In the genomic region with DNA sequence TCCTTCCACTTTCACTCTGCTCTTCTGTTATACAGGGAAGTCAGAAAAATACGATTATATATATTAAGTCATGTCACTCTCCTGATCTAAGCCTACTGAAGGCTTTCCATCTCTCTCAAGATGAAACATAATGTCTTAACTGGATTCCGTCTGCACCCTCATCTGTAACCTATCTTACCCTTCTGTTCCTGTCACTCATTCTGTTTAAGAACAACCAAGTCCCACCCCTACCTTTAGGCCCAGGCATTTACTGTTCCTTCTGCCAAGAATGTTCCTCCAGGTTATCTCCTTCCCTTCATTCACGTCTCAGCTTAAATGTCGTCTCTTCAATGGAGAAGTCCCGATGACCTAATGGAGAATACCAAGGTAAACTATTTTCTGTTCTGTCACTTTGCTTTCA, we compare ENCODE assay signal across 24 cellular contexts.
DNase-seq lines count a peak whose midpoint lies in the region; ATAC-seq, FAIRE-seq and TF ChIP-seq lines count a peak whose summit lies in the region.
"Had no signal": no experiment of that assay in that cellular context is flagged by ENCODE, and none has a peak within 500 bp of the region (broad histone marks: within the 10 kb centered on the region; RNA-seq: fewer than 3 reads in every experiment).

No MANE protein-coding gene starts in this region.

- DNase-seq in MCF 10A (ENCODE audit: unreplicated experiment) (no peak), breast epithelium (ENCODE audit: low spot score in 2 of 2) (no peak), K562 (ENCODE audit: extremely low read depth in 1 of 4, low spot score in 3 of 4) (no peak), Right ventricle myocardium superior (no peak)
- no peak for DNase-seq in stimulated activated CD4-positive, alpha-beta T cell treated with anti-CD3 and anti-CD28 coated beads, Interleukin-2, amount 100 ng/mL, for 24 hours
- DNase-seq: AML-193; CD4-positive, alpha-beta T cell; CD8-positive, alpha-beta T cell; COR-L47; DMS 273 treated with DMSO at 0.1 percent for 48 hours; DMS153; DMS53; DMS79; DND-41; EL; GDM1 had no signal

- H3K27me3 Mint-ChIP-seq in MCF 10A (ENCODE audit: insufficient read depth, unreplicated experiment) = no peaks in the 10 kb centered on the region
- H3K27me3 Mint-ChIP-seq: B cell; CD4-positive, alpha-beta T cell had no signal

- in situ Hi-C loops in K562 (cut with MboI) = no loop called here

- no peaks in the 10 kb centered on the region for H3K9me1 ChIP-seq in K562 (ENCODE audit: control insufficient read depth, insufficient read depth, low read length)

- no peak overlapping the region for H3K27ac ChIP-seq in breast epithelium
- no peak overlapping the region; the same call in 2 of the 3 replicates for H3K27ac ChIP-seq in K562 (ENCODE audit: extremely low read depth, low read depth, low read length)
- H3K27ac ChIP-seq: 22Rv1; A549; BLaER1 treated with 17β-estradiol and CSF1 and Interleukin-3, amounts not matched to agents 10 nM and 100 nM; C4-2B had no signal

- TF ChIP-seq POLR2A in breast epithelium (IDR thresholded peaks at IDR 0.05) = no peak
- no peak for TF ChIP-seq POLR2A in K562 (conservative IDR thresholded peaks at IDR 0.05)

- H3K9ac ChIP-seq in K562 (ENCODE audit: insufficient read depth in 1 of 2, low read depth in 2 of 2, low read length in 2 of 2) = no peak overlapping the region
- H3K9ac ChIP-seq: BLaER1 treated with 17β-estradiol and CSF1 and Interleukin-3, amounts not matched to agents 10 nM and 100 nM had no signal

- 5% methylated on average over 5 of the region's 5 CpGs for WGBS in K562 (ENCODE audit: insufficient coverage, low coverage, missing lambda C conversion rate)

- peak overlapping the region; percentile 5 for H3K4me3 Mint-ChIP-seq in MCF 10A (ENCODE audit: unreplicated experiment)
- H3K4me3 Mint-ChIP-seq: B cell; CD4-positive, alpha-beta T cell; CD8-positive, alpha-beta T cell had no signal

- H3K36me3 Mint-ChIP-seq in MCF 10A (ENCODE audit: insufficient read depth, unreplicated experiment) = no peaks in the 10 kb centered on the region
- H3K36me3 Mint-ChIP-seq: CD8-positive, alpha-beta T cell had no signal

- no peaks in the 10 kb centered on the region for H3K79me2 ChIP-seq in K562 (ENCODE audit: control insufficient read depth, insufficient read depth, low read length)

- H3K9me3 ChIP-seq in breast epithelium (no peaks in the 10 kb centered on the region), K562 (replicated peaks; ENCODE audit: control insufficient read depth, insufficient read depth, low read depth, low read length) (0 out of 2 replicates have a peak, but pooled peaks cover 1% of the 10 kb centered on the region)
- H3K9me3 ChIP-seq: A549 had no signal

- TF ChIP-seq RAD21 in K562 (CRISPR knock-in tag; conservative IDR thresholded peaks at IDR 0.05 in 1 of 2, IDR thresholded peaks at IDR 0.05 in 1 of 2) = no peak

- ATAC-seq in K562 = peak; percentile 63
- no peak for ATAC-seq in Right ventricle myocardium superior (ENCODE audit: poor library complexity)
- ATAC-seq: A549; CD8-positive, alpha-beta T cell; GM12878 had no signal

- TF ChIP-seq EP300 in K562 (IDR thresholded peaks at IDR 0.05; ENCODE audit: low read length) = no peak

- intact Hi-C loops in MCF 10A (cut with micrococcal nuclease) (no loop called here), breast epithelium (cut with DNase I; ENCODE audit: low total_unique reads) (no loop called here), K562 (cut with micrococcal nuclease) (no loop called here), Right ventricle myocardium superior (cut with DNase I) (no loop called here)

- POLR2A ChIA-PET in MCF 10A (lab: Yijun Ruan, JAX) (interaction anchor here (0.6 kb wide), 1 partner anchor 115 kb away, joined by 3 read pairs; no protein-coding TSS in a partner anchor), K562 (lab: Yijun Ruan, JAX) (no interaction called here)

- no peak overlapping the region for H3K27ac Mint-ChIP-seq in MCF 10A (ENCODE audit: low read depth, unreplicated experiment)
- H3K27ac Mint-ChIP-seq: B cell; CD4-positive, alpha-beta T cell; CD8-positive, alpha-beta T cell had no signal

- TF ChIP-seq CTCF in MCF 10A (IDR thresholded peaks at IDR 0.05; ENCODE audit: unreplicated experiment) (no peak), breast epithelium (IDR thresholded peaks at IDR 0.05) (no peak), K562 (IDR thresholded peaks at IDR 0.05 in 2 of 3, conservative IDR thresholded peaks at IDR 0.05 in 1 of 3; ENCODE audit: insufficient read depth in 2 of 3, low read depth in 1 of 3, low read length in 3 of 3) (no peak)

- H3K9me3 Mint-ChIP-seq in MCF 10A (ENCODE audit: unreplicated experiment) = no peaks in the 10 kb centered on the region
- H3K9me3 Mint-ChIP-seq: CD4-positive, alpha-beta T cell; CD8-positive, alpha-beta T cell had no signal

- H3K36me3 ChIP-seq in breast epithelium = no peaks in the 10 kb centered on the region
- H3K36me3 ChIP-seq in K562 (ENCODE audit: control insufficient read depth, insufficient read depth, low read length) = no peaks in the 10 kb centered on the region

- H2AFZ ChIP-seq in K562 (ENCODE audit: low read depth, low read length) = peak overlapping the region; percentile 7; the same call in 1 of the 2 replicates

- CTCF ChIA-PET in MCF 10A (lab: Yijun Ruan, JAX) = interaction anchor here (0.5 kb wide), 1 partner anchor 27 kb away, joined by 3 read pairs; no protein-coding TSS in a partner anchor
- CTCF ChIA-PET in K562 (lab: Yijun Ruan, JAX; ENCODE audit: low intra/inter-chr PET ratio) = no interaction called here

- H4K20me1 ChIP-seq in K562 (replicated peaks; ENCODE audit: control insufficient read depth, insufficient read depth, low read length) = no peaks in the 10 kb centered on the region
- H4K20me1 ChIP-seq: BLaER1 treated with 17β-estradiol and CSF1 and Interleukin-3, amounts not matched to agents 10 nM and 100 nM had no signal

- no peak overlapping the region for H3K4me2 ChIP-seq in K562 (ENCODE audit: insufficient read depth, low read length)
- H3K4me2 ChIP-seq: A549; BLaER1 treated with 17β-estradiol and CSF1 and Interleukin-3, amounts not matched to agents 10 nM and 100 nM had no signal

- BruUV-seq in MCF 10A (replicated peaks; lab: Mats Ljungman, UMichigan) = no TSS peak
- BruUV-seq in K562 (replicated peaks; lab: Mats Ljungman, UMichigan) = no TSS peak

- H3K4me1 ChIP-seq in breast epithelium (no peaks in the 10 kb centered on the region), K562 (replicated peaks in 1 of 2; ENCODE audit: control insufficient read depth in 2 of 2, insufficient read depth in 2 of 2, low read length in 2 of 2) (no peaks in the 10 kb centered on the region)
- H3K4me1 ChIP-seq: A549 had no signal

- FAIRE-seq in K562 (lab: Jason Lieb, UNC) = no peak
- FAIRE-seq: A549, GM12878, GM12892, GM18507 had no signal

- H3K4me3 ChIP-seq in breast epithelium (no peak overlapping the region), K562 (no peak overlapping the region)
- H3K4me3 ChIP-seq: A549; BLaER1 treated with 17β-estradiol and CSF1 and Interleukin-3, amounts not matched to agents 10 nM and 100 nM; GM12878 had no signal

- H3K4me1 Mint-ChIP-seq in MCF 10A (ENCODE audit: insufficient read depth, unreplicated experiment) = peaks cover 17% of the 10 kb centered on the region

- no peaks in the 10 kb centered on the region for H3K27me3 ChIP-seq in breast epithelium
- H3K27me3 ChIP-seq in K562 (ENCODE audit: control insufficient read depth in 2 of 2, insufficient read depth in 2 of 2, low read length in 2 of 2) = no peaks in the 10 kb centered on the region
- H3K27me3 ChIP-seq: BLaER1 treated with 17β-estradiol and CSF1 and Interleukin-3, amounts not matched to agents 10 nM and 100 nM had no signal

TF ChIP-seq in K562, 482 proteins besides CTCF, POLR2A, EP300 and RAD21:
- no peak for TF ChIP-seq ZNF79 (CRISPR knock-in tag; IDR thresholded peaks at IDR 0.05; ENCODE audit: low read depth)
- TF ChIP-seq, protein P1, sequence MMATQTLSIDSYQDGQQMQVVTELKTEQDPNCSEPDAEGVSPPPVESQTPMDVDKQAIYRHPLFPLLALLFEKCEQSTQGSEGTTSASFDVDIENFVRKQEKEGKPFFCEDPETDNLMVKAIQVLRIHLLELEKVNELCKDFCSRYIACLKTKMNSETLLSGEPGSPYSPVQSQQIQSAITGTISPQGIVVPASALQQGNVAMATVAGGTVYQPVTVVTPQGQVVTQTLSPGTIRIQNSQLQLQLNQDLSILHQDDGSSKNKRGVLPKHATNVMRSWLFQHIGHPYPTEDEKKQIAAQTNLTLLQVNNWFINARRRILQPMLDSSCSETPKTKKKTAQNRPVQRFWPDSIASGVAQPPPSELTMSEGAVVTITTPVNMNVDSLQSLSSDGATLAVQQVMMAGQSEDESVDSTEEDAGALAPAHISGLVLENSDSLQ (IDR thresholded peaks at IDR 0.05) = peak; percentile 68
